In the genomic region with DNA sequence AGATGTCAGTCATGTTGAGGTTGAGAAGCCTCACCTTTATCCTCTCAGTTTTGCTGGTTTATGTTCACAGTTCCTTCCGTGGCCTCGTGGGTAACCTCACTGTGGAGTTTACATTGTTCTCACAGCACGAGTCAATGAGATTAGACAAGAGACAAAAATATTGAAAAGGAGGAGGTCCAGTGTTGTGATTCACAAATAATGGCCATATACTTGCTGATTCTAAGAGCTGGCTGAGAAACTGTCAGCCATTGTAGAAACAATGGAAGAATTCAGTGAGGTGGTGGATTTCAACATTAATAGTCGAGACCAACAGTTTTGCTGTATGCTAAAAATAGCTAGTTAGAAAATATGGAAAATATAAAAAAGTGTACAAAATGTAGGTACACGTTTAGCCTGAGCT, we compare ENCODE assay signal across 14 cellular contexts.
DNase-seq lines count a peak whose midpoint lies in the region; ATAC-seq and TF ChIP-seq lines count a peak whose summit lies in the region.
"Had no signal": no experiment of that assay in that cellular context is flagged by ENCODE, and none has a peak within 500 bp of the region (broad histone marks: within the 10 kb centered on the region; RNA-seq: fewer than 3 reads in every experiment).

No MANE protein-coding gene starts in this region.

- no peaks in the 10 kb centered on the region for H3K9me3 ChIP-seq in PC-9 (ENCODE audit: insufficient read depth, low read depth)

- peaks cover 12% of the 10 kb centered on the region for H3K9me3 Mint-ChIP-seq in neural crest cell

- peak; percentile 47 for DNase-seq in globus pallidus (ENCODE audit: low spot score)
- DNase-seq in neural crest cell (ENCODE audit: low read depth, low spot score) = no peak
- DNase-seq in HuH-7 (ENCODE audit: low spot score) = no peak
- no peak for DNase-seq in mucosa of gallbladder (ENCODE audit: low spot score)
- no peak for DNase-seq in PC-9
- DNase-seq: CD4-positive, alpha-beta T cell; DMS79 treated with DMSO at 0.1 percent for 48 hours; NCI-H2029; NCI-H2171 treated with DMSO at 0.1 percent for 48 hours; NCI-H82 had no signal

- H3K36me3 ChIP-seq in PC-9 (ENCODE audit: low read depth) = no peaks in the 10 kb centered on the region

- peaks cover 61% of the 10 kb centered on the region for H3K4me1 Mint-ChIP-seq in neural crest cell
- H3K4me1 Mint-ChIP-seq: B cell had no signal

- H3K79me2 ChIP-seq in PC-9 (ENCODE audit: low read depth) = no peaks in the 10 kb centered on the region

- H4K20me1 ChIP-seq in PC-9 (ENCODE audit: insufficient read depth) = no peaks in the 10 kb centered on the region

- no peaks in the 10 kb centered on the region for H3K4me1 ChIP-seq in PC-9 (replicated peaks; ENCODE audit: insufficient read depth)

- no peak overlapping the region for H3K4me2 ChIP-seq in PC-9

- H3K4me3 Mint-ChIP-seq in neural crest cell = peak overlapping the region; percentile 1
- H3K4me3 Mint-ChIP-seq: B cell; CD4-positive, alpha-beta T cell had no signal

- no peaks in the 10 kb centered on the region for H3K27me3 Mint-ChIP-seq in neural crest cell (ENCODE audit: low read depth)

- no TSS peak for BruUV-seq in PC-9 (replicated peaks; lab: Mats Ljungman, UMichigan)

- POLR2A ChIA-PET in PC-9 (lab: Charles Lee; ENCODE audit: unreplicated experiment) = no interaction called here

- no peak overlapping the region for H2AFZ ChIP-seq in PC-9

- no peaks in the 10 kb centered on the region for H3K9me2 ChIP-seq in PC-9 (ENCODE audit: insufficient read depth)

- TF ChIP-seq CTCF in neural crest cell (conservative IDR thresholded peaks at IDR 0.05) (no peak), PC-9 (conservative IDR thresholded peaks at IDR 0.05) (no peak)

- ATAC-seq in GM21825 (IDR thresholded peaks at IDR 0.05; ENCODE audit: unreplicated experiment) = no peak

- H3K27ac Mint-ChIP-seq in neural crest cell (ENCODE audit: unreplicated experiment) = peak overlapping the region; percentile 52
- H3K27ac Mint-ChIP-seq: B cell; CD4-positive, alpha-beta T cell; IgD-negative memory B cell had no signal

- peak overlapping the region; percentile 80 for H3K27ac ChIP-seq in angular gyrus (ENCODE audit: low read depth, low read length)
- H3K27ac ChIP-seq in PC-9 = no peak overlapping the region

- H3K4me3 ChIP-seq in PC-9 = no peak overlapping the region

- CTCF ChIA-PET in PC-9 (lab: Charles Lee) = no interaction called here

- peaks cover 52% of the 10 kb centered on the region for H3K27me3 ChIP-seq in PC-9 (ENCODE audit: insufficient read depth, low read depth)

- intact Hi-C loops in PC-9 (cut with micrococcal nuclease; ENCODE audit: unreplicated experiment) = no loop called here

- no peaks in the 10 kb centered on the region for H3F3A ChIP-seq in PC-9 (ENCODE audit: insufficient read depth, low read depth)

- H3K36me3 Mint-ChIP-seq in neural crest cell (ENCODE audit: low read depth) = peaks cover 7% of the 10 kb centered on the region
- H3K36me3 Mint-ChIP-seq: IgD-negative memory B cell had no signal
